12 cellular contexts compared by ENCODE assay signal in the genomic region with DNA sequence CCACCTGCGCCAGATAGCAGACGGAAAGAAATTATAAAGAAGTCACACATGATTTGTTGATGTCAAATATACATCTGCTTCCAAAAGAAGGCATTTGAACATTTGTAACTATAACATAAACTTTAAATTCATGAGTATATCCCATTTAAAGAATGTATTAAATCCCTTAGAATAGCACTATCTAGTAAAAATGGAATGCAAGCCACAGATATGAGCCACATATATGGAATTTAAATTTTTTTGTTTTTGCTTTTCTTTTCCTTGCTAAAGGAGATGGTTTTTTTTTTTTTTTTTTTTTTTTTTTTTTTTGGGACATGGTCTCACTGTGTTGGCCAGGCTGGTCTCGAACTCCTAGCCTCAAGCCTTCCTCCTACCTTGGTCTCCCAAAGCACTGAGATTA.
"Had no signal": no experiment of that assay in that cellular context is flagged by ENCODE, and none has a peak within 500 bp of the region (broad histone marks: within the 10 kb centered on the region; RNA-seq: fewer than 3 reads in every experiment).

No MANE protein-coding gene starts in this region.

- H3K36me3 ChIP-seq: prostate gland had no signal

- H3K4me2 ChIP-seq: smooth muscle cell had no signal

- H3K4me1 ChIP-seq: prostate gland had no signal

- H3K4me3 ChIP-seq: lung, prostate gland, smooth muscle cell had no signal

- H3K9me3 ChIP-seq: prostate gland had no signal

- H3K27ac ChIP-seq: prostate gland had no signal

- ATAC-seq: activated CD4-positive, CD25-positive, alpha-beta regulatory T cell treated with anti-CD3 and anti-CD28 coated beads, Interleukin-2, amount 50 U/mL, for 24 hours; effector memory CD8-positive, alpha-beta T cell; right cardiac atrium had no signal

- DNase-seq: activated CD4-positive, alpha-beta T cell treated with anti-CD3 and anti-CD28 coated beads, Interleukin-2, amount 50 U/mL, for 1 hour; activated CD8-positive, alpha-beta memory T cell treated with anti-CD3 and anti-CD28 coated beads for 24 hours; activated gamma-delta T cell treated with Interleukin-2 at 50 U/mL for 16 hours; dermis blood vessel endothelial cell; effector memory CD8-positive, alpha-beta T cell; head of caudate nucleus; right cardiac atrium; T-helper 9 cell had no signal
